Comparison of ENCODE assay signal across 32 cellular contexts in the genomic region with DNA sequence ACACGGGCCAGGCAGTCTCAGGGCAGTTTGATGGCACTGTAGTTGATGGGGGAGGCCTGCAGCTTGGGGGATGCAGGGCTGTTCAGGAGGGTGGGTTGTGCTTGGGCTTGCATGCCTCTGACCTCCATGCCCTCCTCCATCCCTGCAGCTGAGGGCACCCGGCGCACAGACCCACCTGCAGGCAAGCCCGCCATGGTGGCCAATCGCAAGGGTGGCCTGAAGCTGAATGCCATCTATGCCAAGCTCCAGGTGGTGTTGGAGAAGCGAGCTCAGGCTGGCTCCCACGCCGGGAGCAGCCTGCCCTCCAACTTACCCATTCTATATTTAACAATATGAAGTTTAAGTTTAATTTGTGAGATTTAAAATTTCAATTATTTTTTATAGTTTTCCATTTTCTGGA.
DNase-seq lines count a peak whose midpoint lies in the region; FAIRE-seq and TF ChIP-seq lines count a peak whose summit lies in the region.
"Had no signal": no experiment of that assay in that cellular context is flagged by ENCODE, and none has a peak within 500 bp of the region (broad histone marks: within the 10 kb centered on the region; RNA-seq: fewer than 3 reads in every experiment).

No MANE protein-coding gene starts in this region.

- no peaks in the 10 kb centered on the region for H3K27me3 ChIP-seq in neuronal stem cell (ENCODE audit: control insufficient read depth in 3 of 3, insufficient read depth in 3 of 3, low read depth in 1 of 3, low read length in 3 of 3)
- H3K27me3 ChIP-seq in spleen (replicated peaks in 1 of 7): no peaks in the 10 kb centered on the region
- H3K27me3 ChIP-seq in tibial nerve: no peaks in the 10 kb centered on the region
- H3K27me3 ChIP-seq: BE2C; BLaER1; BLaER1 treated with 17β-estradiol and CSF1 and Interleukin-3, amounts not matched to agents 10 nM and 100 nM had no signal

- H3K4me1 ChIP-seq in kidney (ENCODE audit: control insufficient read depth in 1 of 2, insufficient read depth in 1 of 2, low read depth in 1 of 2, low read length in 2 of 2) (no peaks in the 10 kb centered on the region), neuronal stem cell (ENCODE audit: control insufficient read depth in 2 of 2, insufficient read depth in 1 of 2, low read depth in 1 of 2, low read length in 2 of 2) (peaks cover 0 to 8% of the 10 kb centered on the region in 2 donors), spleen (no peaks in the 10 kb centered on the region), tibial nerve (no peaks in the 10 kb centered on the region)
- H3K4me1 ChIP-seq: A549, Caco-2 had no signal

- H3K79me1 ChIP-seq in neuronal stem cell (ENCODE audit: low read depth, low read length): no peaks in the 10 kb centered on the region

- no peak overlapping the region for H2BK120ac ChIP-seq in neuronal stem cell (ENCODE audit: low read depth, low read length)

- H3K36me3 ChIP-seq in kidney (ENCODE audit: control insufficient read depth in 1 of 2, insufficient read depth in 2 of 2, low read length in 2 of 2) (no peaks in the 10 kb centered on the region), neuronal stem cell (replicated peaks in 1 of 2; ENCODE audit: control insufficient read depth in 2 of 2, insufficient read depth in 2 of 2, low read length in 2 of 2) (no peaks in the 10 kb centered on the region), spleen (no peaks in the 10 kb centered on the region), tibial nerve (no peaks in the 10 kb centered on the region)
- H3K36me3 ChIP-seq: BE2C; BLaER1; BLaER1 treated with 17β-estradiol and CSF1 and Interleukin-3, amounts not matched to agents 10 nM and 100 nM had no signal

- no peak overlapping the region for H3K14ac ChIP-seq in neuronal stem cell (ENCODE audit: low read length)

- H2BK15ac ChIP-seq in neuronal stem cell (ENCODE audit: low read length): no peak overlapping the region

- no peak for TF ChIP-seq CTCF in kidney (IDR thresholded peaks at IDR 0.05; ENCODE audit: borderline replicate concordance, extremely low read depth, insufficient read depth)
- no peak for TF ChIP-seq CTCF in spleen (IDR thresholded peaks at IDR 0.05 in 8 of 11, conservative IDR thresholded peaks at IDR 0.05 in 3 of 11)
- TF ChIP-seq CTCF in tibial nerve (IDR thresholded peaks at IDR 0.05): no peak

- H3K9me3 ChIP-seq in kidney (ENCODE audit: control insufficient read depth in 1 of 2, low read length in 2 of 2) (no peaks in the 10 kb centered on the region), neuronal stem cell (replicated peaks in 1 of 2; ENCODE audit: control insufficient read depth in 2 of 2, insufficient read depth in 1 of 2, low read depth in 1 of 2, low read length in 2 of 2) (no peaks in the 10 kb centered on the region), spleen (no peaks in the 10 kb centered on the region), tibial nerve (no peaks in the 10 kb centered on the region)
- H3K9me3 ChIP-seq: A549; BE2C; BLaER1; BLaER1 treated with 17β-estradiol and CSF1 and Interleukin-3, amounts not matched to agents 10 nM and 100 nM; Caco-2 had no signal

- no peak for TF ChIP-seq EP300 in tibial nerve (IDR thresholded peaks at IDR 0.05)

- H3K9ac ChIP-seq in kidney (ENCODE audit: low read length in 2 of 2): no peak overlapping the region
- peak overlapping the region; percentile 61 for H3K9ac ChIP-seq in neuronal stem cell (ENCODE audit: low read depth, low read length, poor library complexity)
- H3K9ac ChIP-seq: BLaER1; BLaER1 treated with 17β-estradiol and CSF1 and Interleukin-3, amounts not matched to agents 10 nM and 100 nM had no signal

- no peak overlapping the region for H3K4ac ChIP-seq in neuronal stem cell (ENCODE audit: low read length)

- DNase-seq in kidney (peak; percentile 70), neuronal stem cell (ENCODE audit: low spot score) (no peak), spleen (peak; percentile 64), dermis blood vessel endothelial cell (no peak), inferior parietal cortex (ENCODE audit: extremely low spot score) (no peak), tibial nerve (ENCODE audit: low spot score in 2 of 2) (no peak)
- DNase-seq: 8988T; ACHN; AML-193; BE2C; C1 segment of cervical spinal cord; Caco-2; Calu3; CD4-positive, alpha-beta memory T cell; CD4-positive, alpha-beta T cell; CD4-positive, CD25-positive, alpha-beta regulatory T cell; CD8-positive, alpha-beta memory T cell; COR-L47; DMS 273 treated with DMSO at 0.1 percent for 48 hours; DMS153; DMS53; DMS79; DMS79 treated with DMSO at 0.1 percent for 48 hours; DND-41; EL had no signal

- H4K8ac ChIP-seq in neuronal stem cell (ENCODE audit: low read depth, low read length): no peak overlapping the region

- H3K4me3 ChIP-seq in kidney (ENCODE audit: low read length in 2 of 2) (no peak overlapping the region), neuronal stem cell (ENCODE audit: low read length in 2 of 2) (peak overlapping the region in 1 of 2 donors; percentile 67), spleen (no peak overlapping the region), tibial nerve (no peak overlapping the region)
- H3K4me3 ChIP-seq: A549; BLaER1; BLaER1 treated with 17β-estradiol and CSF1 and Interleukin-3, amounts not matched to agents 10 nM and 100 nM had no signal

- H3K4me2 ChIP-seq in neuronal stem cell (ENCODE audit: insufficient read depth, low read length, poor library complexity, severe bottlenecking): no peak overlapping the region
- H3K4me2 ChIP-seq: A549, BLaER1 had no signal

- H2BK5ac ChIP-seq in neuronal stem cell (ENCODE audit: low read length): no peak overlapping the region

- H4K91ac ChIP-seq in neuronal stem cell (ENCODE audit: low read depth, low read length, poor library complexity): no peak overlapping the region

- FAIRE-seq in kidney (lab: Jason Lieb, UNC): no peak
- FAIRE-seq: A204.1, A549, D721Med had no signal

- H3K23ac ChIP-seq in neuronal stem cell (ENCODE audit: low read depth, low read length, poor library complexity): peak overlapping the region; percentile 39

- TF ChIP-seq POLR2A in spleen (IDR thresholded peaks at IDR 0.05) (no peak), tibial nerve (IDR thresholded peaks at IDR 0.05) (no peak)

- H2AFZ ChIP-seq in neuronal stem cell (ENCODE audit: low read length): no peak overlapping the region

- H2AK5ac ChIP-seq in neuronal stem cell (ENCODE audit: low read depth, low read length): peak overlapping the region; percentile 58

- H3K18ac ChIP-seq in neuronal stem cell (ENCODE audit: low read length): peak overlapping the region; percentile 81

- H2BK12ac ChIP-seq in neuronal stem cell (ENCODE audit: low read length): no peak overlapping the region

- no peak overlapping the region for H3K27ac ChIP-seq in kidney (ENCODE audit: low read depth in 2 of 2, low read length in 2 of 2)
- H3K27ac ChIP-seq in neuronal stem cell (replicated peaks; ENCODE audit: low read length): no peak overlapping the region
- H3K27ac ChIP-seq in spleen: no peak overlapping the region
- H3K27ac ChIP-seq in tibial nerve: no peak overlapping the region
- H3K27ac ChIP-seq: 22Rv1; A549; BLaER1; BLaER1 treated with 17β-estradiol and CSF1 and Interleukin-3, amounts not matched to agents 10 nM and 100 nM; C4-2B had no signal

- no CpG with 5 or more reads among the region's 8 CpGs for WGBS in neuronal stem cell (ENCODE audit: extremely low coverage in 2 of 2, insufficient read length in 2 of 2, insufficient replicate concordance in 1 of 2), 2 donors
- WGBS in spleen, 5 donors: 83 to 96% (median 90%) methylated on average over 8 of the region's 8 CpGs
- WGBS in tibial nerve, 2 donors: 92% methylated on average over 8 of the region's 8 CpGs

- intact Hi-C loops in kidney (cut with DNase I): no loop called here
- intact Hi-C loops in spleen (cut with DNase I; ENCODE audit: low total_unique reads): no loop called here

Comparison
In these comparisons a context has a peak if more than half of its experiments do, and no peak if none do; other contexts are left out.
1. DNase-seq: peak in kidney (single experiment) and spleen (single experiment); none in neuronal stem cell (single experiment), dermis blood vessel endothelial cell (single experiment), inferior parietal cortex (single experiment) and tibial nerve (0 of 2).